17 cellular contexts compared by ENCODE assay signal in the genomic region with DNA sequence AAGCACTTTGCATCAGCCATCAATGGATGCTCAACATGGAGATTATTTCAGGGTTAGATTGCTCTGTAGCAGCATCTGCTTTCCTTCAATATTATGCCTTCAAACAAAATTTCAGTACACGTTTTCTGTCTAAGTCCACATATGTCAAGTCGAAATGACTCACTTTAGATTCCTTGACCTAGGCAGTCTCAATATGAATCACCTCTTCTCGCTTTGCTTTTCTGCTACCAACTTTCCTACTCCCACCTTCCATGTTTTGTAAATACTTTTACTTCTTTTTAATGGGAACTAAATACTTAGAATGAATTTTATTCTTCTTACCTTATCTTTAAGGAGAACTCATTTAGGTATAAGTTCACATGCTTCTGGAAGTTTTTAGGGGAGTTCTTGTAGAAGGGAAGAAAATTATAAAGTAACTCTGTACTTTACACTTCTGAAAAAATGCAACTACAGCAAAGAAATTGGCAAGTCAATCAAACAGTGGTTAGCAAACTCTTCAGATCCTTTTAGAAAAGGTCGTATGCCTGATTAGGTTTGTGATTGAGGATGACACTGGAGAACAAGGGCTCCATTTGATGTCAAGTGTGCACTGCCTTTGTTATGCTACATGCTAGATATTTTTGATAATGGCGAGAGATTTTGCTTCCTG.
DNase-seq lines count a peak whose midpoint lies in the region; ATAC-seq and TF ChIP-seq lines count a peak whose summit lies in the region.
"Had no signal": no experiment of that assay in that cellular context is flagged by ENCODE, and none has a peak within 500 bp of the region (broad histone marks: within the 10 kb centered on the region; RNA-seq: fewer than 3 reads in every experiment).

No MANE protein-coding gene starts in this region.

- H3K23me2 ChIP-seq in H9 (ENCODE audit: insufficient read length, low read depth, low read length, poor library complexity, severe bottlenecking): no peaks in the 10 kb centered on the region

- H2BK120ac ChIP-seq in H9 (ENCODE audit: low read depth, low read length, poor library complexity, severe bottlenecking): no peak overlapping the region

- H3K79me1 ChIP-seq in H9 (ENCODE audit: insufficient read depth, low read depth, low read length, poor library complexity, severe bottlenecking): no peaks in the 10 kb centered on the region

- H3K14ac ChIP-seq in H9 (ENCODE audit: insufficient read depth, low read length): no peak overlapping the region

- H3K27ac Mint-ChIP-seq in H9: no peak overlapping the region
- H3K27ac Mint-ChIP-seq: nephron; stimulated activated naive CD8-positive, alpha-beta T cell treated with anti-CD3 and anti-CD28 coated beads, Interleukin-15, amount 100 ng/mL, for 72 hours had no signal

- no peak overlapping the region for H4K8ac ChIP-seq in H9 (replicated peaks; ENCODE audit: insufficient read length, low read depth, low read length)

- H3K27me3 ChIP-seq in H9 (ENCODE audit: insufficient read depth, low read length): no peaks in the 10 kb centered on the region

- no peak overlapping the region for H3K4me3 Mint-ChIP-seq in H9
- H3K4me3 Mint-ChIP-seq: nephron had no signal

- H2BK5ac ChIP-seq in H9 (ENCODE audit: insufficient read length, low read length): no peak overlapping the region

- no peaks in the 10 kb centered on the region for H4K20me1 ChIP-seq in H9 (ENCODE audit: control insufficient read depth, insufficient read depth, insufficient read length)

- H3K9me3 Mint-ChIP-seq in H9: peaks cover 7 to 72% of the 10 kb centered on the region in 2 experiments; a peak in 4 of 5 replicates
- H3K9me3 Mint-ChIP-seq: nephron had no signal

- WGBS in H9 (ENCODE audit: extremely low coverage, insufficient read length, low lambda C conversion rate): no CpG with 5 or more reads among the region's 5 CpGs

- H2BK20ac ChIP-seq in H9 (ENCODE audit: low read depth, low read length, poor library complexity, severe bottlenecking): no peak overlapping the region

- no peak for TF ChIP-seq CTCF in H9 (conservative IDR thresholded peaks at IDR 0.05)

- no peak overlapping the region for H2AK5ac ChIP-seq in H9 (ENCODE audit: insufficient read length, low read length)

- H3K9me3 ChIP-seq in H9 (ENCODE audit: control insufficient read depth, low read depth, low read length): peaks cover 9% of the 10 kb centered on the region
- H3K9me3 ChIP-seq: left ventricle myocardium inferior had no signal

- no peak overlapping the region for H3K23ac ChIP-seq in H9 (ENCODE audit: insufficient read length, low read depth, low read length)

- no peak overlapping the region for H3K9ac ChIP-seq in H9 (ENCODE audit: extremely low read depth, insufficient read length, low read length)

- H2AFZ ChIP-seq in H9 (ENCODE audit: low read length): no peak overlapping the region

- H3K27me3 Mint-ChIP-seq in H9 (ENCODE audit: low read depth): no peaks in the 10 kb centered on the region; the same call in 1 of the 2 replicates
- H3K27me3 Mint-ChIP-seq: stimulated activated naive CD8-positive, alpha-beta T cell treated with anti-CD3 and anti-CD28 coated beads, Interleukin-15, amount 100 ng/mL, for 72 hours had no signal

- no peak overlapping the region for H3K56ac ChIP-seq in H9 (ENCODE audit: insufficient read length, low read depth, low read length)

- no peak overlapping the region for H3T11ph ChIP-seq in H9 (ENCODE audit: low read length)

- H2BK15ac ChIP-seq in H9 (ENCODE audit: low read depth, low read length): no peak overlapping the region

- no peaks in the 10 kb centered on the region for H3K4me1 Mint-ChIP-seq in H9

- peaks cover 0 to 9% (median 0%) of the 10 kb centered on the region in 3 experiments; a peak in 2 of 7 replicates for H3K36me3 Mint-ChIP-seq in H9 (ENCODE audit: insufficient read depth in 1 of 3, low read depth in 3 of 3)

- H3K79me2 ChIP-seq in H9 (ENCODE audit: insufficient read depth, low read length): no peaks in the 10 kb centered on the region

- H4K91ac ChIP-seq in H9 (ENCODE audit: insufficient read length, low read depth, low read length): no peak overlapping the region

- no peak for DNase-seq in H9
- DNase-seq in foreskin melanocyte: no peak
- no peak for DNase-seq in UCSD-AML1 (lab: John Stamatoyannopoulos, UW; ENCODE audit: unreplicated experiment)
- no peak for DNase-seq in DMS 273 treated with DMSO at 0.1 percent for 48 hours (lab: John Stamatoyannopoulos, UW)
- DNase-seq: DMS53; hippocampal formation; left ventricle myocardium inferior; NCI-H748 treated with DMSO at 0.1 percent for 48 hours; right cardiac atrium; SIG-M5; stimulated activated naive CD8-positive, alpha-beta T cell treated with anti-CD3 and anti-CD28 coated beads, Interleukin-15, amount 100 ng/mL, for 72 hours had no signal

- H4K5ac ChIP-seq in H9 (ENCODE audit: insufficient read length, low read depth, low read length): no peak overlapping the region

- no peaks in the 10 kb centered on the region for H3K4me1 ChIP-seq in H9 (ENCODE audit: insufficient read depth, low read length)
- H3K4me1 ChIP-seq: left ventricle myocardium inferior had no signal

- H3K4me2 ChIP-seq in H9 (ENCODE audit: insufficient read depth, insufficient read length, low read length): no peak overlapping the region

- ATAC-seq in GM18499 (IDR thresholded peaks at IDR 0.05; ENCODE audit: insufficient read depth, unreplicated experiment) (peak; percentile 54), GM19351 (IDR thresholded peaks at IDR 0.05; ENCODE audit: unreplicated experiment) (peak; percentile 85), HG02678 (IDR thresholded peaks at IDR 0.05; ENCODE audit: unreplicated experiment) (peak; percentile 57), HG03432 (IDR thresholded peaks at IDR 0.05; ENCODE audit: unreplicated experiment) (peak; percentile 89)
- ATAC-seq: esophagus mucosa; right cardiac atrium; stimulated activated naive CD8-positive, alpha-beta T cell treated with anti-CD3 and anti-CD28 coated beads, Interleukin-15, amount 100 ng/mL, for 72 hours had no signal

- no peak overlapping the region for H3K18ac ChIP-seq in H9 (ENCODE audit: insufficient read length, low read depth, low read length)

- H3K4ac ChIP-seq in H9 (ENCODE audit: low read depth, low read length): no peak overlapping the region

- H2BK12ac ChIP-seq in H9 (ENCODE audit: insufficient read length, low read depth, low read length): no peak overlapping the region

- no peak overlapping the region for H3K27ac ChIP-seq in H9 (ENCODE audit: insufficient read length, low read depth, low read length)
- H3K27ac ChIP-seq: left ventricle myocardium inferior had no signal
